In the genomic region with DNA sequence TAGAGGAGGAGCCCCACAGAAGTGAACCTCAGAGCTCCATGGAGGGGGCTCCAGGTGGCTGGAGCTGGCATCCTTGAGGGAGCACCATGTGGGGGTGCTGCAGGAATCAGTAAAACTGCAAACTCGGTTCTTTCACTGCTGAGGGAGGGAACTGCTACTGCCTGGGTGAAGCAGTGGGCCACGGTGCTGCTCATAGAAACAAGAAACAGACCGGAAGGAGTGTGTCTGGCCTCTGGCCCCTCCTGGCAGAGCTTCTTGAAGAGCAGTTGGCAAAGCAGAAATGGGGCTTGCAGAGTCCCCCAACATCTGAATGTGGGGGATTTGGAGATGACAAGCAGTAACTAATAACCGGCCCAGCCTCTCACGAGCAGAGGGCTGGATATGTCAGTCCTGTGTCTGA, we compare ENCODE assay signal across 26 cellular contexts. TPM values are rescaled to one million over a fixed set of nuclear protein-coding genes. Genes with fewer than 3 reads are reported as not detected.
DNase-seq lines count a peak whose midpoint lies in the region; ATAC-seq, FAIRE-seq and TF ChIP-seq lines count a peak whose summit lies in the region.
"Had no signal": no experiment of that assay in that cellular context is flagged by ENCODE, and none has a peak within 500 bp of the region (broad histone marks: within the 10 kb centered on the region; RNA-seq: fewer than 3 reads in every experiment).

No MANE protein-coding gene starts in this region.

- intact Hi-C loops in pancreas (cut with DNase I): no loop called here
- intact Hi-C loops in prostate gland (cut with DNase I): no loop called here

- 93 to 95% methylated on average over 5 of the region's 5 CpGs for WGBS in endodermal cell (ENCODE audit: insufficient coverage in 1 of 2, insufficient read length in 1 of 2), 2 experiments
- 64 to 70% methylated on average over 5 of the region's 5 CpGs for WGBS in pancreas, 2 donors
- 91% methylated on average over 5 of the region's 5 CpGs for WGBS in prostate gland

- H3K9me3 Mint-ChIP-seq in endodermal cell: peaks cover 5% of the 10 kb centered on the region
- H3K9me3 Mint-ChIP-seq: CD8-positive, alpha-beta T cell; GM23338; H9 had no signal

- peaks cover 19% of the 10 kb centered on the region for H3K4me1 Mint-ChIP-seq in endodermal cell
- H3K4me1 Mint-ChIP-seq: GM23338, IgD-negative memory B cell had no signal

- peak overlapping the region; percentile 35 for H3K27ac Mint-ChIP-seq in endodermal cell
- H3K27ac Mint-ChIP-seq: CD8-positive, alpha-beta T cell; GM23338; H9; IgD-negative memory B cell had no signal

- FAIRE-seq in pancreas (lab: Jason Lieb, UNC): no peak
- FAIRE-seq: GM12878 had no signal

- peak in 1 of 4 donors; percentile 19 for ATAC-seq in pancreas
- ATAC-seq: CD8-positive, alpha-beta T cell; GM12878; GM23338 had no signal

- TF ChIP-seq CTCF in endodermal cell (conservative IDR thresholded peaks at IDR 0.05) (no peak), right atrium auricular region (IDR thresholded peaks at IDR 0.05) (no peak), pancreas (IDR thresholded peaks at IDR 0.05) (no peak), prostate gland (IDR thresholded peaks at IDR 0.05) (no peak)

- DNase-seq in endodermal cell (no peak), right atrium auricular region (ENCODE audit: low spot score) (no peak), pancreas (no peak), mesenteric fat pad (ENCODE audit: low spot score) (no peak), glomerular visceral epithelial cell (ENCODE audit: extremely low spot score) (no peak), prostate gland (ENCODE audit: low spot score) (no peak)
- DNase-seq: C1 segment of cervical spinal cord; CD8-positive, alpha-beta T cell; DMS 273 treated with DMSO at 0.1 percent for 48 hours; DMS79; EL; GDM1; H9; NCI-H1048; NCI-H1417; NCI-H1694; NCI-H2029 treated with DMSO at 0.1 percent for 48 hours; NCI-H446 treated with DMSO at 0.1 percent for 48 hours; NCI-H526 treated with DMSO at 0.1 percent for 48 hours; PC-9; SHP77 had no signal

- H3K36me3 ChIP-seq in endodermal cell (ENCODE audit: control insufficient read depth, insufficient read depth, low read length): no peaks in the 10 kb centered on the region
- no peaks in the 10 kb centered on the region for H3K36me3 ChIP-seq in right atrium auricular region
- H3K36me3 ChIP-seq in pancreas: no peaks in the 10 kb centered on the region
- H3K36me3 ChIP-seq in stomach smooth muscle (ENCODE audit: control insufficient read depth in 2 of 2, insufficient read depth in 2 of 2, low read length in 2 of 2): no peaks in the 10 kb centered on the region
- H3K36me3 ChIP-seq in prostate gland: no peaks in the 10 kb centered on the region

- no peak overlapping the region for H3K4me3 Mint-ChIP-seq in endodermal cell
- H3K4me3 Mint-ChIP-seq: CD8-positive, alpha-beta T cell; GM23338; H9; IgD-negative memory B cell had no signal

- H3K4me3 ChIP-seq in endodermal cell (ENCODE audit: low read length) (no peak overlapping the region), right atrium auricular region (no peak overlapping the region), pancreas (no peak overlapping the region), stomach smooth muscle (ENCODE audit: low read length in 2 of 2) (no peak overlapping the region), prostate gland (no peak overlapping the region)
- H3K4me3 ChIP-seq: GM12878, GM23338, PC-9 had no signal

- no peak overlapping the region for H3K27ac ChIP-seq in endodermal cell (ENCODE audit: low read depth, low read length)
- H3K27ac ChIP-seq in right atrium auricular region: peak overlapping the region; percentile 72 to 90
- H3K27ac ChIP-seq in pancreas: peak overlapping the region in 3 of 4 donors; percentile 2 to 49 (median 26)
- peak overlapping the region; percentile 55 for H3K27ac ChIP-seq in stomach smooth muscle (ENCODE audit: low read length)
- no peak overlapping the region for H3K27ac ChIP-seq in prostate gland
- H3K27ac ChIP-seq: KMS-11, PC-9 had no signal

- TF ChIP-seq POLR2A in prostate gland (IDR thresholded peaks at IDR 0.05): no peak

- no peaks in the 10 kb centered on the region for H3K27me3 ChIP-seq in endodermal cell (ENCODE audit: control insufficient read depth, insufficient read depth, low read length, poor library complexity, severe bottlenecking)
- no peaks in the 10 kb centered on the region for H3K27me3 ChIP-seq in right atrium auricular region
- H3K27me3 ChIP-seq in pancreas: no peaks in the 10 kb centered on the region
- H3K27me3 ChIP-seq in stomach smooth muscle (ENCODE audit: control insufficient read depth in 1 of 2, insufficient read depth in 2 of 2, low read length in 2 of 2): no peaks in the 10 kb centered on the region
- no peaks in the 10 kb centered on the region for H3K27me3 ChIP-seq in prostate gland (replicated peaks; ENCODE audit: insufficient read depth)

- H3K4me1 ChIP-seq in endodermal cell (ENCODE audit: control insufficient read depth, insufficient read depth, low read length) (no peaks in the 10 kb centered on the region), right atrium auricular region (peaks cover 0 to 37% of the 10 kb centered on the region in 2 donors), pancreas (peaks cover 5 to 12% (median 8%) of the 10 kb centered on the region in 3 donors), stomach smooth muscle (ENCODE audit: control insufficient read depth, insufficient read depth, low read length) (peaks cover 15% of the 10 kb centered on the region), prostate gland (replicated peaks) (no peaks in the 10 kb centered on the region)

- H3K9me3 ChIP-seq in endodermal cell (ENCODE audit: control insufficient read depth, low read length) (peaks cover 6% of the 10 kb centered on the region), right atrium auricular region (no peaks in the 10 kb centered on the region), pancreas (no peaks in the 10 kb centered on the region), stomach smooth muscle (ENCODE audit: control insufficient read depth in 2 of 2, low read length in 2 of 2) (no peaks in the 10 kb centered on the region), prostate gland (no peaks in the 10 kb centered on the region)

- H3K27me3 Mint-ChIP-seq in endodermal cell (ENCODE audit: insufficient read depth): peaks cover 7% of the 10 kb centered on the region

- H3K9ac ChIP-seq in endodermal cell (ENCODE audit: extremely low read depth, low read length, poor library complexity, severe bottlenecking) (no peak overlapping the region), stomach smooth muscle (ENCODE audit: low read length in 2 of 2) (no peak overlapping the region)
- H3K9ac ChIP-seq: KMS-11 had no signal

- no peaks in the 10 kb centered on the region for H3K36me3 Mint-ChIP-seq in endodermal cell (ENCODE audit: low read depth)
- H3K36me3 Mint-ChIP-seq: CD8-positive, alpha-beta T cell had no signal

RNA-seq across cellular contexts. Expression of gene TACC2, which starts 23.8 kb away (rescaled TPM):
- total RNA-seq in endodermal cell: 10 to 100 TPM; 24.5 to 34.1 TPM
- polyA plus RNA-seq in endodermal cell (2013, experiment 1 of 2): 46.1 TPM
- polyA plus RNA-seq in endodermal cell (2013, experiment 2 of 2): 37.0 TPM
- total RNA-seq in right atrium auricular region: 100 to 1,000 TPM; 247 to 286 TPM
- 10 to 100 TPM; 17.9 to 25.1 (median 21.8) TPM for total RNA-seq in pancreas
- polyA plus RNA-seq in pancreas: 10 to 100 TPM; 27.0 to 43.6 TPM
- total RNA-seq in mesenteric fat pad: 31.0 TPM
- 100 to 1,000 TPM; 101 to 140 TPM for total RNA-seq in prostate gland
- total RNA-seq: CD8-positive, alpha-beta T cell had no signal
- polyA plus RNA-seq: IgD-negative memory B cell had no signal

RNA-seq across cellular contexts. Expression of gene NSMCE4A, which starts 37.7 kb away (rescaled TPM):
- total RNA-seq in endodermal cell: 10 to 100 TPM; 55.3 to 69.7 TPM
- polyA plus RNA-seq in endodermal cell (2013, experiment 1 of 2): 79.2 TPM
- polyA plus RNA-seq in endodermal cell (2013, experiment 2 of 2): 76.0 TPM
- 10 to 100 TPM; 34.2 to 34.9 TPM for total RNA-seq in right atrium auricular region
- total RNA-seq in pancreas: 10 to 100 TPM; 15.5 to 27.6 (median 23.2) TPM
- polyA plus RNA-seq in pancreas: 10 to 100 TPM; 67.2 to 87.0 TPM
- total RNA-seq in mesenteric fat pad: 48.0 TPM
- total RNA-seq in prostate gland: 100 to 1,000 TPM in 1 of 2 donors, 10 to 100 TPM in 1; 90.1 to 105 TPM

Comparison
In these comparisons a context has a peak if more than half of its experiments do, and no peak if none do; other contexts are left out.
1. H3K27ac ChIP-seq: peak in right atrium auricular region (2 of 2), pancreas (3 of 4) and stomach smooth muscle (single experiment); none in endodermal cell (single experiment) and prostate gland (0 of 2).